ENCODE assay signal across 8 cellular contexts in genomic region chr17:38871247-38871991, GRCh38. TPM values are rescaled to one million over a fixed set of nuclear protein-coding genes. Genes with fewer than 3 reads are reported as not detected.
DNase-seq lines count a peak whose midpoint lies in the region; ATAC-seq and TF ChIP-seq lines count a peak whose summit lies in the region.

No MANE protein-coding gene starts in this region.

- CTCF ChIA-PET in RWPE1 (lab: Yijun Ruan, JAX), result interaction anchor here (0.7 kb wide), 1 partner anchor 440 kb away, joined by 3 read pairs; no protein-coding TSS in a partner anchor

- no peaks in the 10 kb centered on the region for H3K9me3 ChIP-seq in heart right ventricle

- H3K4me3 ChIP-seq in heart right ventricle, result peak overlapping the region; percentile 75 to 99 (median 94)

- TF ChIP-seq CTCF in RWPE1 (conservative IDR thresholded peaks at IDR 0.05; ENCODE audit: low read depth), result no peak; the same call in 1 of the 2 replicates
- peak in 2 of 9 donors; percentile 15 to 29 for TF ChIP-seq CTCF in heart right ventricle (IDR thresholded peaks at IDR 0.05)

- intact Hi-C loops in heart right ventricle (cut with DNase I), result loop anchor here in 7 of 10 donors (2.0 to 10.0 kb wide), 7 partner anchors 36 to 283 kb away; partner anchors contain the start of genes PLXDC1 (in 3 of the 7) and FBXO47 (in 2 of the 7)

- DNase-seq in SIG-M5 treated with dmso at 0.1 percent for 504 hours (lab: John Stamatoyannopoulos, UW; ENCODE audit: unreplicated experiment) (peak; percentile 77), SIG-M5 (lab: John Stamatoyannopoulos, UW) (no peak), RWPE1 (ENCODE audit: low spot score) (peak; percentile 88), heart right ventricle (peak in 1 of 2 donors; percentile 69), renal cortical epithelial cell (ENCODE audit: low read depth) (peak; percentile 84)
- peak; percentile 81 for DNase-seq in activated naive CD4-positive, alpha-beta T cell treated with anti-CD3 and anti-CD28 coated beads, Interleukin-2, amount 50 U/mL, for 16 hours

- peaks cover 30 to 75% (median 66%) of the 10 kb centered on the region in 9 donors for H3K4me1 ChIP-seq in heart right ventricle

- WGBS in heart right ventricle, 2 donors, result 32 to 36% methylated on average over 11 of the region's 11 CpGs

- peaks cover 0 to 21% (median 0%) of the 10 kb centered on the region in 9 donors for H3K36me3 ChIP-seq in heart right ventricle

- H3K27ac ChIP-seq in RWPE1 (peak overlapping the region; percentile 98), heart right ventricle (peak overlapping the region in 9 of 10 donors; percentile 93 to 99 (median 96))

- H3K27me3 ChIP-seq in heart right ventricle, result no peaks in the 10 kb centered on the region

- POLR2A ChIA-PET in RWPE1 (lab: Yijun Ruan, JAX; ENCODE audit: low non-redundant PET), result interaction anchor here (0.5 to 0.9 kb wide), 3 partner anchors 8 to 828 kb away, joined by 3 to 4 read pairs (median 4); no protein-coding TSS in a partner anchor

- ATAC-seq in heart right ventricle (peak in 1 of 8 donors; percentile 4), HG03469 (IDR thresholded peaks at IDR 0.05; ENCODE audit: unreplicated experiment) (no peak), GM18511 (IDR thresholded peaks at IDR 0.05; ENCODE audit: unreplicated experiment) (no peak)

RNA-seq across cellular contexts. Expression of gene LASP1, which starts 1.6 kb away (rescaled TPM):
- total RNA-seq in heart right ventricle, result 10 to 100 TPM; 19.5 to 56.9 (median 23.0) TPM
- polyA plus RNA-seq in heart right ventricle, result 10 to 100 TPM; 21.3 to 25.4 TPM
- 180 and 272 TPM in 2 replicates for total RNA-seq in renal cortical epithelial cell

RNA-seq across cellular contexts. Expression of gene RPL23, which starts 17.9 kb away (rescaled TPM):
- 100 to 1,000 TPM; 725 to 991 (median 835) TPM for total RNA-seq in heart right ventricle
- 1,000 to 10,000 TPM; 1,798 to 2,733 TPM for polyA plus RNA-seq in heart right ventricle
- total RNA-seq in renal cortical epithelial cell, result 1,111 and 1,343 TPM in 2 replicates

RNA-seq across cellular contexts. Expression of gene CWC25, which starts 46.3 kb away (rescaled TPM):
- total RNA-seq in heart right ventricle (10 to 100 TPM in 2 of 10 donors, 1 to 10 TPM in 8; 7.7 to 11.2 (median 9.0) TPM), renal cortical epithelial cell (6.4 and 16.5 TPM in 2 replicates)
- polyA plus RNA-seq in heart right ventricle, result 10 to 100 TPM in 1 of 2 donors, 1 to 10 TPM in 1; 9.1 to 22.6 TPM
